24 cellular contexts compared by ENCODE assay signal in genomic region chr1:208329291-208329690, GRCh38.
"Had no signal": no experiment of that assay in that cellular context is flagged by ENCODE, and none has a peak within 500 bp of the region (broad histone marks: within the 10 kb centered on the region; RNA-seq: fewer than 3 reads in every experiment).

No MANE protein-coding gene starts in this region.

- H3K36me3 ChIP-seq: esophagus muscularis mucosa, gastrocnemius medialis, heart right ventricle, pancreas, right atrium auricular region, tibial artery had no signal

- H3K27ac ChIP-seq: coronary artery, esophagus muscularis mucosa, gastrocnemius medialis, heart right ventricle, pancreas, psoas muscle, right atrium auricular region, tibial artery had no signal

- H3K4me1 Mint-ChIP-seq: activated B cell treated with CpG ODN at 0.5 μM for 24 hours; activated CD4-positive, alpha-beta T cell treated with anti-CD3 and anti-CD28 coated beads for 36 hours; stimulated activated naive CD8-positive, alpha-beta T cell treated with anti-CD3 and anti-CD28 coated beads, Interleukin-15, amount 100 ng/mL, for 72 hours had no signal

- H3K36me3 Mint-ChIP-seq: activated naive CD8-positive, alpha-beta T cell had no signal

- H3K4me3 ChIP-seq: coronary artery, esophagus muscularis mucosa, gastrocnemius medialis, heart right ventricle, pancreas, psoas muscle, right atrium auricular region, tibial artery had no signal

- H3K4me3 Mint-ChIP-seq: activated B cell treated with CpG ODN at 0.5 μM for 24 hours; activated CD4-positive, alpha-beta T cell treated with anti-CD3 and anti-CD28 coated beads for 36 hours; activated naive CD8-positive, alpha-beta T cell; activated T-cell treated with anti-CD3 and anti-CD28 coated beads, Interleukin-2, amount 50 U/mL, for 4 hours; nephron progenitor cell; stimulated activated naive CD8-positive, alpha-beta T cell treated with anti-CD3 and anti-CD28 coated beads, Interleukin-15, amount 100 ng/mL, for 72 hours had no signal

- DNase-seq: activated B cell treated with CpG ODN at 0.5 μM for 24 hours; activated CD4-positive, alpha-beta T cell treated with anti-CD3 and anti-CD28 coated beads for 36 hours; activated CD4-positive, alpha-beta T cell treated with anti-CD3 and anti-CD28 coated beads, Interleukin-2, amount 50 U/mL, for 48 hours; activated CD8-positive, alpha-beta memory T cell treated with anti-CD3 and anti-CD28 coated beads, Interleukin-2, amount 50 U/mL, for 48 hours; activated naive CD4-positive, alpha-beta T cell; activated T-cell treated with anti-CD3 and anti-CD28 coated beads, Interleukin-2, amount 50 U/mL, for 4 hours; cerebellar nuclear complex; gastrocnemius medialis; heart right ventricle; islet precursor cell; left colon; mesenchymal stem cell; nephron progenitor cell; pancreas; psoas muscle; stimulated activated CD4-positive, alpha-beta T cell treated with anti-CD3 and anti-CD28 coated beads, Interleukin-4, amount 100 ng/mL, for 4 hours; stimulated activated naive CD8-positive, alpha-beta T cell treated with anti-CD3 and anti-CD28 coated beads, Interleukin-15, amount 100 ng/mL, for 72 hours; T-helper 9 cell; tibial artery had no signal

- H3K9me3 Mint-ChIP-seq: activated B cell treated with CpG ODN at 0.5 μM for 24 hours; activated T-cell treated with anti-CD3 and anti-CD28 coated beads, Interleukin-2, amount 50 U/mL, for 4 hours; activated T-helper 2 cell treated with anti-CD3 and anti-CD28 coated beads, Interferon-gamma antibody, Interleukin-2, Interleukin-4, amounts not matched to agents 10 μg/mL and 5 μg/mL and 100 μg/mL, durations not matched to agents 14 hours and 24 hours and 36 hours; nephron progenitor cell; stimulated activated naive CD8-positive, alpha-beta T cell treated with anti-CD3 and anti-CD28 coated beads, Interleukin-15, amount 100 ng/mL, for 72 hours had no signal

- FAIRE-seq: pancreas had no signal

- H3K9me3 ChIP-seq: esophagus muscularis mucosa, gastrocnemius medialis, heart right ventricle, pancreas, psoas muscle, right atrium auricular region, tibial artery had no signal

- H3K27me3 ChIP-seq: esophagus muscularis mucosa, gastrocnemius medialis, right atrium auricular region, tibial artery had no signal

- H3K27ac Mint-ChIP-seq: activated B cell treated with CpG ODN at 0.5 μM for 24 hours; activated CD4-positive, alpha-beta T cell treated with anti-CD3 and anti-CD28 coated beads for 36 hours; activated naive CD8-positive, alpha-beta T cell; activated T-helper 2 cell treated with anti-CD3 and anti-CD28 coated beads, Interferon-gamma antibody, Interleukin-2, Interleukin-4, amounts not matched to agents 10 μg/mL and 5 μg/mL and 100 μg/mL, durations not matched to agents 14 hours and 24 hours and 36 hours; nephron progenitor cell; stimulated activated naive CD8-positive, alpha-beta T cell treated with anti-CD3 and anti-CD28 coated beads, Interleukin-15, amount 100 ng/mL, for 72 hours had no signal

- H3K4me1 ChIP-seq: gastrocnemius medialis, heart right ventricle, pancreas, psoas muscle, right atrium auricular region had no signal
